ENCODE assay signal across 14 cellular contexts in genomic region chr2:142983174-142983573, GRCh38.
DNase-seq lines count a peak whose midpoint lies in the region; ATAC-seq and TF ChIP-seq lines count a peak whose summit lies in the region.
"Had no signal": no experiment of that assay in that cellular context is flagged by ENCODE, and none has a peak within 500 bp of the region (broad histone marks: within the 10 kb centered on the region; RNA-seq: fewer than 3 reads in every experiment).

No MANE protein-coding gene starts in this region.

- H3K9me3 Mint-ChIP-seq in activated B cell treated with CpG ODN at 0.5 μM for 24 hours: no peaks in the 10 kb centered on the region
- H3K9me3 Mint-ChIP-seq: neural crest cell had no signal

- peak overlapping the region; percentile 57 for H3K27ac Mint-ChIP-seq in activated B cell treated with CpG ODN at 0.5 μM for 24 hours

- intact Hi-C loops in activated B cell treated with CpG ODN at 0.5 μM for 24 hours (cut with micrococcal nuclease): loop anchor here (10.0 kb wide), 2 partner anchors 818 to 848 kb away; partner anchors contain the start of gene LRP1B

- no peak for DNase-seq in activated B cell treated with CpG ODN at 0.5 μM for 24 hours
- no peak for DNase-seq in mucosa of gallbladder (ENCODE audit: low spot score)
- DNase-seq in stimulated activated CD4-positive, alpha-beta T cell treated with anti-CD3 and anti-CD28 coated beads, Interleukin-12 subunit alpha, Interleukin-12 subunit beta, amount 100 ng/mL, for 4 hours: no peak
- DNase-seq in amniotic stem cell (lab: John Stamatoyannopoulos, UW): no peak
- no peak for DNase-seq in GF-D8 (lab: John Stamatoyannopoulos, UW)
- DNase-seq: islet precursor cell, NCI-H2029 treated with DMSO at 0.1 percent for 48 hours, RPMI8226, stomach, WERI-Rb-1 had no signal

- peak; percentile 59 for ATAC-seq in GM18868 (IDR thresholded peaks at IDR 0.05; ENCODE audit: unreplicated experiment)
- peak; percentile 74 for ATAC-seq in GM21528 (IDR thresholded peaks at IDR 0.05; ENCODE audit: low FRiP score, unreplicated experiment)
- peak; percentile 72 for ATAC-seq in HG03097 (IDR thresholded peaks at IDR 0.05; ENCODE audit: low FRiP score, unreplicated experiment)
- ATAC-seq in activated B cell treated with CpG ODN at 0.5 μM for 24 hours (ENCODE audit: low read depth): peak; percentile 64

- peaks cover 36% of the 10 kb centered on the region for H3K36me3 Mint-ChIP-seq in activated B cell treated with CpG ODN at 0.5 μM for 24 hours (ENCODE audit: low read depth)

- no peak overlapping the region for H3K4me3 Mint-ChIP-seq in activated B cell treated with CpG ODN at 0.5 μM for 24 hours
- H3K4me3 Mint-ChIP-seq: neural crest cell had no signal

- H3K4me1 Mint-ChIP-seq in activated B cell treated with CpG ODN at 0.5 μM for 24 hours: peaks cover 27% of the 10 kb centered on the region
- H3K4me1 Mint-ChIP-seq: neural crest cell had no signal

- POLR2A ChIA-PET in activated B cell treated with CpG ODN at 0.5 μM for 24 hours (lab: Charles Lee): no interaction called here

- no peaks in the 10 kb centered on the region for H3K27me3 Mint-ChIP-seq in activated B cell treated with CpG ODN at 0.5 μM for 24 hours

- CTCF ChIA-PET in activated B cell treated with CpG ODN at 0.5 μM for 24 hours (lab: Charles Lee): interaction anchor here (1.0 kb wide), 1 partner anchor 188 kb away, joined by 3 read pairs; no protein-coding TSS in a partner anchor

- TF ChIP-seq CTCF in activated B cell treated with CpG ODN at 0.5 μM for 24 hours (IDR thresholded peaks at IDR 0.05): no peak
